In genomic region chr15:63597033-63597790, GRCh38 we compare ENCODE assay signal across 1 cellular context.
TF ChIP-seq lines count a peak whose summit lies in the region.

Gene FBXL22, plus strand, starts transcription at chr15:63597387. Its CDS starts 6 bp downstream, at chr15:63597393.

TF ChIP-seq in GM12878, 131 proteins besides CTCF, POLR2A, EP300 and RAD21 (continued from another document):
- TF ChIP-seq ZNF687 (IDR thresholded peaks at IDR 0.05), result no peak
- no peak for TF ChIP-seq NFYA (IDR thresholded peaks at IDR 0.05; ENCODE audit: borderline replicate concordance, low read depth, low read length)
- TF ChIP-seq POLR2AphosphoS5 (IDR thresholded peaks at IDR 0.05; ENCODE audit: low read length), result no peak
- TF ChIP-seq CBX5 (IDR thresholded peaks at IDR 0.05; ENCODE audit: low read depth), result no peak
- TF ChIP-seq MAX (IDR thresholded peaks at IDR 0.05; ENCODE audit: low read depth, low read length), result no peak
- TF ChIP-seq LARP7 (IDR thresholded peaks at IDR 0.05), result no peak
